Comparison of ENCODE assay signal across 30 cellular contexts in genomic region chr16:19344980-19345379, GRCh38. TPM values are rescaled to one million over a fixed set of nuclear protein-coding genes. Genes with fewer than 3 reads are reported as not detected.
"Had no signal": no experiment of that assay in that cellular context is flagged by ENCODE, and none has a peak within 500 bp of the region (broad histone marks: within the 10 kb centered on the region; RNA-seq: fewer than 3 reads in every experiment).

No MANE protein-coding gene starts in this region.

- H3K4me1 Mint-ChIP-seq: immature natural killer cell, natural killer cell had no signal

- H3K27me3 ChIP-seq: ovary, vagina had no signal

- H3K4me1 ChIP-seq: heart left ventricle, left ventricle myocardium inferior, suprapubic skin, tibial artery, vagina had no signal

- H3K36me3 Mint-ChIP-seq: immature natural killer cell; naive B cell; natural killer cell; stimulated activated effector memory CD8-positive, alpha-beta T cell treated with anti-CD3 and anti-CD28 coated beads, Interleukin-12 subunit alpha, Interleukin-12 subunit beta, amount 100 ng/mL, for 72 hours had no signal

- H3K27ac Mint-ChIP-seq: immature natural killer cell; naive B cell; natural killer cell; nephron progenitor cell; progenitor cell of endocrine pancreas; stimulated activated effector memory CD8-positive, alpha-beta T cell treated with anti-CD3 and anti-CD28 coated beads, Interleukin-12 subunit alpha, Interleukin-12 subunit beta, amount 100 ng/mL, for 72 hours; stimulated activated naive CD8-positive, alpha-beta T cell treated with anti-CD3 and anti-CD28 coated beads, Interleukin-15, Interleukin-2, amounts not matched to agents 100 ng/mL and 50 ng/mL, for 24 hours had no signal

- H3K27me3 Mint-ChIP-seq: progenitor cell of endocrine pancreas had no signal

- DNase-seq: heart left ventricle; immature natural killer cell; kidney; left colon; left ventricle myocardium inferior; mammary epithelial cell; mesenchymal stem cell; naive B cell; natural killer cell; nephron progenitor cell; ovary; right cardiac atrium; stimulated activated CD4-positive, alpha-beta T cell treated with anti-CD3 and anti-CD28 coated beads, Interleukin-12 subunit alpha, Interleukin-12 subunit beta, amount 100 ng/mL, for 4 hours; stimulated activated CD4-positive, alpha-beta T cell treated with anti-CD3 and anti-CD28 coated beads, Interleukin-4, amount 100 ng/mL, for 24 hours; stimulated activated naive CD4-positive, alpha-beta T cell; tibial artery; trophoblast cell had no signal

- H3K4me3 ChIP-seq: heart left ventricle, left ventricle myocardium inferior, ovary, skin epidermis, suprapubic skin, thoracic aorta, tibial artery, vagina had no signal

- H3K4me3 Mint-ChIP-seq: immature natural killer cell; naive B cell; natural killer cell; nephron progenitor cell; stimulated activated effector memory CD8-positive, alpha-beta T cell treated with anti-CD3 and anti-CD28 coated beads, Interleukin-12 subunit alpha, Interleukin-12 subunit beta, amount 100 ng/mL, for 72 hours; stimulated activated naive CD8-positive, alpha-beta T cell treated with anti-CD3 and anti-CD28 coated beads, Interleukin-15, Interleukin-2, amounts not matched to agents 100 ng/mL and 50 ng/mL, for 24 hours had no signal

- H3K9me3 ChIP-seq: heart left ventricle, ovary, suprapubic skin, thoracic aorta, tibial artery, vagina had no signal

- H3K9me3 Mint-ChIP-seq: immature natural killer cell; stimulated activated effector memory CD8-positive, alpha-beta T cell treated with anti-CD3 and anti-CD28 coated beads, Interleukin-12 subunit alpha, Interleukin-12 subunit beta, amount 100 ng/mL, for 72 hours; stimulated activated naive CD8-positive, alpha-beta T cell treated with anti-CD3 and anti-CD28 coated beads, Interleukin-15, Interleukin-2, amounts not matched to agents 100 ng/mL and 50 ng/mL, for 24 hours had no signal

- H3K36me3 ChIP-seq: heart left ventricle, left ventricle myocardium inferior, ovary, suprapubic skin, thoracic aorta, tibial artery, vagina had no signal

- ATAC-seq: heart left ventricle; left colon; natural killer cell; right cardiac atrium; sciatic nerve; stimulated activated effector memory CD8-positive, alpha-beta T cell treated with anti-CD3 and anti-CD28 coated beads, Interleukin-12 subunit alpha, Interleukin-12 subunit beta, amount 100 ng/mL, for 72 hours had no signal

- H3K27ac ChIP-seq: heart left ventricle, left ventricle myocardium inferior, ovary, skin epidermis, suprapubic skin, thoracic aorta, tibial artery, vagina had no signal

RNA-seq across cellular contexts. Expression of gene CLEC19A, which starts 59.4 kb away (rescaled TPM):
- total RNA-seq: heart left ventricle, kidney, left colon, left ventricle myocardium inferior, lower leg skin, mononuclear cell, natural killer cell, omental fat pad, ovary, progenitor cell of endocrine pancreas, right cardiac atrium, subcutaneous adipose tissue, suprapubic skin, thoracic aorta, urinary bladder, vagina had no signal
